Comparison of ENCODE assay signal across 28 cellular contexts in genomic region chr7:69862413-69863064, GRCh38.
"Had no signal": no experiment of that assay in that cellular context is flagged by ENCODE, and none has a peak within 500 bp of the region (broad histone marks: within the 10 kb centered on the region; RNA-seq: fewer than 3 reads in every experiment).

No MANE protein-coding gene starts in this region.

- H3K27ac ChIP-seq: colonic mucosa, heart right ventricle, left ventricle myocardium inferior, lower lobe of right lung, neutrophil, parathyroid adenoma, right lobe of liver, stomach, thyroid gland, vagina had no signal

- H3K4me1 ChIP-seq: colonic mucosa, lower lobe of right lung, parathyroid adenoma, right lobe of liver, thyroid gland, vagina had no signal

- H3K27me3 ChIP-seq: colonic mucosa, esophagus squamous epithelium, heart right ventricle, neutrophil, right lobe of liver, stomach, thyroid gland, vagina had no signal

- H3K4me3 Mint-ChIP-seq: dendritic cell treated with granulocyte-macrophage colony-stimulating factor and Interleukin-4, amounts not matched to agents 40 ng/mL and 50 ng/mL, for 4 days; naive B cell; natural killer cell treated with Interleukin-12 subunit alpha and Interleukin-12 subunit beta and Interleukin-15 and Interleukin-18, amount 100 ng/mL, for 72 hours; neural crest cell had no signal

- DNase-seq: colonic mucosa; effector CD8-positive, alpha-beta T cell; esophagus squamous epithelium; foreskin melanocyte; glutamatergic neuron; heart right ventricle; hippocampal formation; left cardiac atrium; left ventricle myocardium inferior; lower lobe of right lung; naive B cell; right lobe of liver; small intestine; stimulated activated CD4-positive, alpha-beta T cell treated with anti-CD3 and anti-CD28 coated beads, Interleukin-12 subunit alpha, Interleukin-12 subunit beta, amount 100 ng/mL, for 4 hours; stimulated activated CD4-positive, alpha-beta T cell treated with anti-CD3 and anti-CD28 coated beads, Interleukin-1b, Interleukin-23, amount 100 ng/mL, for 48 hours; stimulated activated CD4-positive, alpha-beta T cell treated with anti-CD3 and anti-CD28 coated beads, Interleukin-4, amount 100 ng/mL, for 1 hour; stimulated activated CD8-positive, alpha-beta memory T cell treated with anti-CD3 and anti-CD28 coated beads, Interleukin-4, amount 100 ng/mL, for 48 hours; stimulated activated naive CD4-positive, alpha-beta T cell; stomach; thyroid gland; trophoblast cell had no signal

- H3K9me3 Mint-ChIP-seq: dendritic cell treated with granulocyte-macrophage colony-stimulating factor and Interleukin-4, amounts not matched to agents 40 ng/mL and 50 ng/mL, for 4 days; naive B cell; natural killer cell treated with Interleukin-12 subunit alpha and Interleukin-12 subunit beta and Interleukin-15 and Interleukin-18, amount 100 ng/mL, for 72 hours; neural crest cell had no signal

- H3K36me3 ChIP-seq: colonic mucosa, esophagus squamous epithelium, heart right ventricle, left ventricle myocardium inferior, lower lobe of right lung, neutrophil, right lobe of liver, stomach, thyroid gland, vagina had no signal

- H3K36me3 Mint-ChIP-seq: natural killer cell treated with Interleukin-12 subunit alpha and Interleukin-12 subunit beta and Interleukin-15 and Interleukin-18, amount 100 ng/mL, for 72 hours had no signal

- H3K27me3 Mint-ChIP-seq: dendritic cell treated with granulocyte-macrophage colony-stimulating factor and Interleukin-4, amounts not matched to agents 40 ng/mL and 50 ng/mL, for 4 days; naive B cell; progenitor cell of endocrine pancreas had no signal

- H3K4me3 ChIP-seq: colonic mucosa, esophagus squamous epithelium, heart right ventricle, left ventricle myocardium inferior, lower lobe of right lung, right lobe of liver, stomach, thyroid gland, vagina had no signal

- ATAC-seq: heart right ventricle; left cardiac atrium; lower lobe of right lung; natural killer cell treated with Interleukin-12 subunit alpha and Interleukin-12 subunit beta and Interleukin-15 and Interleukin-18, amount 100 ng/mL, for 72 hours; right lobe of liver had no signal

- H3K9me3 ChIP-seq: colonic mucosa, esophagus squamous epithelium, heart right ventricle, left ventricle myocardium inferior, lower lobe of right lung, neutrophil, right lobe of liver, stomach, thyroid gland, vagina had no signal

- H3K27ac Mint-ChIP-seq: dendritic cell treated with granulocyte-macrophage colony-stimulating factor and Interleukin-4, amounts not matched to agents 40 ng/mL and 50 ng/mL, for 4 days; natural killer cell treated with Interleukin-12 subunit alpha and Interleukin-12 subunit beta and Interleukin-15 and Interleukin-18, amount 100 ng/mL, for 72 hours; progenitor cell of endocrine pancreas had no signal
